Comparison of ENCODE assay signal across 1 cellular context in genomic region chr1:32521165-32521564, GRCh38.
TF ChIP-seq lines count a peak whose summit lies in the region.

No MANE protein-coding gene starts in this region.

TF ChIP-seq in HEK293, 187 proteins besides CTCF, POLR2A, EP300 and RAD21 (continued from another document):
- TF ChIP-seq ZNF510 (tag by site-specific recombination; IDR thresholded peaks at IDR 0.05; ENCODE audit: insufficient replicate concordance) = no peak
- TF ChIP-seq ZIC2 (tag by site-specific recombination; IDR thresholded peaks at IDR 0.05) = peak; percentile 31; the same call in 1 of the 2 replicates
- TF ChIP-seq SCRT2 (tag by site-specific recombination; IDR thresholded peaks at IDR 0.05) = peak; percentile 88
- TF ChIP-seq TCF7L2 (IDR thresholded peaks at IDR 0.05; ENCODE audit: borderline replicate concordance, low read depth, low read length) = no peak
TF ChIP-seq in HEK293: peak in this region for 5.
